Comparison of ENCODE assay signal across 1 cellular context in the genomic region with DNA sequence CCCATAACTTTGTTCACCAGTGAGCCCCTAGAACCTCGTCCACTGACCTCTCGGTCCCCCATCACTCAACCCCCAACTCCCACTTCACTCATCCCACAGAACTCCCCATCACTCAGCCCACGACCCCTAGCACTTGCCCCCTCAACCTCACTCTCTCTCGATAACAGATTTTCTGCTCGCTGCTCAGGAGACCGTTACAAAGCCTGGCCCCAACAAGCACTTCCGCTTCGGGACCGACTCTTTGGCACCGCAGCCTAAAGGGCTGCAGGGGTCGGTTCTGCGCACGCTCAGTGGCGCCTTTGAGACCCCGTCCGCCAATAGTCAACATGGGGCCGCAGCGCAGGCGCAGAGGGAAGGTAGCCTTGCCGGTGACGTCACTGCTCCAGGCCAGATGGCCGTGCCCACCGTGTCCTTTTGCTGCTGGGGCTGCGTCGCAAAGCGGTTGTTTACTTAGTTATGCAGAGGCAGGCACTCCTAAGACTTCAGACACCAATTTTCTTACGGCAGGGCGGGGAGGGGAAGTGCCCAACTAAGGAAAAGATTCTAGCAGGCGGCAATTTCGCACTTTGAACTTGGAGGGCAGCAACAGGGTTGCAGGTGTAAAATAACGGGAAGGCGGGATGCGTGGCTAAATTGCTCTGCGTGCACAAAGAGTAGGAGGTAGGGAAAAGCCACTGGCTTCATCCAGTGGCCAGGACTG.
TF ChIP-seq lines count a peak whose summit lies in the region.

A gene (minus strand): TSS at position 232 of the 700 bp plus-strand sequence. CDS start 1,380 bp downstream, outside the sequence.

TF ChIP-seq in K562, 482 proteins besides CTCF, POLR2A, EP300 and RAD21 (continued from another document and continues in another):
- TF ChIP-seq ETV6 (IDR thresholded peaks at IDR 0.05; ENCODE audit: borderline replicate concordance in 1 of 2, low read depth in 2 of 2, low read length in 1 of 2): no peak
- no peak for TF ChIP-seq ETV6 (CRISPR knock-in tag; IDR thresholded peaks at IDR 0.05; ENCODE audit: borderline replicate concordance)
- no peak for TF ChIP-seq YBX1 (IDR thresholded peaks at IDR 0.05)
- TF ChIP-seq, protein P1, sequence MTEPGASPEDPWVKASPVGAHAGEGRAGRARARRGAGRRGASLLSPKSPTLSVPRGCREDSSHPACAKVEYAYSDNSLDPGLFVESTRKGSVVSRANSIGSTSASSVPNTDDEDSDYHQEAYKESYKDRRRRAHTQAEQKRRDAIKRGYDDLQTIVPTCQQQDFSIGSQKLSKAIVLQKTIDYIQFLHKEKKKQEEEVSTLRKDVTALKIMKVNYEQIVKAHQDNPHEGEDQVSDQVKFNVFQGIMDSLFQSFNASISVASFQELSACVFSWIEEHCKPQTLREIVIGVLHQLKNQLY (CRISPR knock-in tag; conservative IDR thresholded peaks at IDR 0.05): no peak
- no peak for TF ChIP-seq C11orf30 (IDR thresholded peaks at IDR 0.05; ENCODE audit: low read depth)
- TF ChIP-seq MAZ (CRISPR knock-in tag; conservative IDR thresholded peaks at IDR 0.05 in 1 of 2, IDR thresholded peaks at IDR 0.05 in 1 of 2): no peak
- TF ChIP-seq NBN (IDR thresholded peaks at IDR 0.05; ENCODE audit: low read depth): 0 out of 2 replicates have a peak, but pooled peaks have one; percentile 36
- no peak for TF ChIP-seq HDAC6 (IDR thresholded peaks at IDR 0.05; ENCODE audit: low read depth, low read length)
- TF ChIP-seq LARP7 (IDR thresholded peaks at IDR 0.05): no peak
- peak; percentile 56; the same call in 1 of the 2 replicates for TF ChIP-seq CC2D1A (IDR thresholded peaks at IDR 0.05)
- TF ChIP-seq TAF9B (IDR thresholded peaks at IDR 0.05; ENCODE audit: partially characterized antibody): peak; percentile 23
- TF ChIP-seq CREB1 (IDR thresholded peaks at IDR 0.05): 0 out of 2 replicates have a peak, but pooled peaks have one; percentile 16
- peak; percentile 84 for TF ChIP-seq CREB1 (CRISPR knock-in tag; IDR thresholded peaks at IDR 0.05)
- TF ChIP-seq, protein P2, sequence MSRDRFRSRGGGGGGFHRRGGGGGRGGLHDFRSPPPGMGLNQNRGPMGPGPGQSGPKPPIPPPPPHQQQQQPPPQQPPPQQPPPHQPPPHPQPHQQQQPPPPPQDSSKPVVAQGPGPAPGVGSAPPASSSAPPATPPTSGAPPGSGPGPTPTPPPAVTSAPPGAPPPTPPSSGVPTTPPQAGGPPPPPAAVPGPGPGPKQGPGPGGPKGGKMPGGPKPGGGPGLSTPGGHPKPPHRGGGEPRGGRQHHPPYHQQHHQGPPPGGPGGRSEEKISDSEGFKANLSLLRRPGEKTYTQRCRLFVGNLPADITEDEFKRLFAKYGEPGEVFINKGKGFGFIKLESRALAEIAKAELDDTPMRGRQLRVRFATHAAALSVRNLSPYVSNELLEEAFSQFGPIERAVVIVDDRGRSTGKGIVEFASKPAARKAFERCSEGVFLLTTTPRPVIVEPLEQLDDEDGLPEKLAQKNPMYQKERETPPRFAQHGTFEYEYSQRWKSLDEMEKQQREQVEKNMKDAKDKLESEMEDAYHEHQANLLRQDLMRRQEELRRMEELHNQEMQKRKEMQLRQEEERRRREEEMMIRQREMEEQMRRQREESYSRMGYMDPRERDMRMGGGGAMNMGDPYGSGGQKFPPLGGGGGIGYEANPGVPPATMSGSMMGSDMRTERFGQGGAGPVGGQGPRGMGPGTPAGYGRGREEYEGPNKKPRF (IDR thresholded peaks at IDR 0.05; ENCODE audit: low read depth, low read length): no peak
- no peak for TF ChIP-seq MAFK (IDR thresholded peaks at IDR 0.05; ENCODE audit: low read length)
- no peak for TF ChIP-seq RBM17 (IDR thresholded peaks at IDR 0.05; ENCODE audit: borderline replicate concordance, low read depth, low read length)
- TF ChIP-seq, protein P3, sequence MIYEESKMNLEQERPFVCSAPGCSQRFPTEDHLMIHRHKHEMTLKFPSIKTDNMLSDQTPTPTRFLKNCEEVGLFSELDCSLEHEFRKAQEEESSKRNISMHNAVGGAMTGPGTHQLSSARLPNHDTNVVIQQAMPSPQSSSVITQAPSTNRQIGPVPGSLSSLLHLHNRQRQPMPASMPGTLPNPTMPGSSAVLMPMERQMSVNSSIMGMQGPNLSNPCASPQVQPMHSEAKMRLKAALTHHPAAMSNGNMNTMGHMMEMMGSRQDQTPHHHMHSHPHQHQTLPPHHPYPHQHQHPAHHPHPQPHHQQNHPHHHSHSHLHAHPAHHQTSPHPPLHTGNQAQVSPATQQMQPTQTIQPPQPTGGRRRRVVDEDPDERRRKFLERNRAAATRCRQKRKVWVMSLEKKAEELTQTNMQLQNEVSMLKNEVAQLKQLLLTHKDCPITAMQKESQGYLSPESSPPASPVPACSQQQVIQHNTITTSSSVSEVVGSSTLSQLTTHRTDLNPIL (CRISPR knock-in tag; IDR thresholded peaks at IDR 0.05): no peak
- TF ChIP-seq CREM (IDR thresholded peaks at IDR 0.05; ENCODE audit: low read depth): peak; percentile 94
- TF ChIP-seq, protein P4, sequence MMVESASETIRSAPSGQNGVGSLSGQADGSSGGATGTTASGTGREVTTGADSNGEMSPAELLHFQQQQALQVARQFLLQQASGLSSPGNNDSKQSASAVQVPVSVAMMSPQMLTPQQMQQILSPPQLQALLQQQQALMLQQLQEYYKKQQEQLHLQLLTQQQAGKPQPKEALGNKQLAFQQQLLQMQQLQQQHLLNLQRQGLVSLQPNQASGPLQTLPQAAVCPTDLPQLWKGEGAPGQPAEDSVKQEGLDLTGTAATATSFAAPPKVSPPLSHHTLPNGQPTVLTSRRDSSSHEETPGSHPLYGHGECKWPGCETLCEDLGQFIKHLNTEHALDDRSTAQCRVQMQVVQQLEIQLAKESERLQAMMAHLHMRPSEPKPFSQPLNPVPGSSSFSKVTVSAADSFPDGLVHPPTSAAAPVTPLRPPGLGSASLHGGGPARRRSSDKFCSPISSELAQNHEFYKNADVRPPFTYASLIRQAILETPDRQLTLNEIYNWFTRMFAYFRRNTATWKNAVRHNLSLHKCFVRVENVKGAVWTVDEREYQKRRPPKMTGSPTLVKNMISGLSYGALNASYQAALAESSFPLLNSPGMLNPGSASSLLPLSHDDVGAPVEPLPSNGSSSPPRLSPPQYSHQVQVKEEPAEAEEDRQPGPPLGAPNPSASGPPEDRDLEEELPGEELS (CRISPR knock-in tag; IDR thresholded peaks at IDR 0.05; ENCODE audit: borderline replicate concordance): no peak
- 0 out of 2 replicates have a peak, but pooled peaks have one; percentile 40 for TF ChIP-seq DPF2 (IDR thresholded peaks at IDR 0.05)
- TF ChIP-seq SMARCC2 (IDR thresholded peaks at IDR 0.05; ENCODE audit: low read depth): no peak
- TF ChIP-seq MTA3 (IDR thresholded peaks at IDR 0.05; ENCODE audit: borderline replicate concordance): peak; percentile 10; the same call in 1 of the 2 replicates
- TF ChIP-seq POLR3A (IDR thresholded peaks at IDR 0.05; ENCODE audit: borderline replicate concordance, extremely low read depth, insufficient read depth, insufficient read length): no peak
- TF ChIP-seq, protein P5, sequence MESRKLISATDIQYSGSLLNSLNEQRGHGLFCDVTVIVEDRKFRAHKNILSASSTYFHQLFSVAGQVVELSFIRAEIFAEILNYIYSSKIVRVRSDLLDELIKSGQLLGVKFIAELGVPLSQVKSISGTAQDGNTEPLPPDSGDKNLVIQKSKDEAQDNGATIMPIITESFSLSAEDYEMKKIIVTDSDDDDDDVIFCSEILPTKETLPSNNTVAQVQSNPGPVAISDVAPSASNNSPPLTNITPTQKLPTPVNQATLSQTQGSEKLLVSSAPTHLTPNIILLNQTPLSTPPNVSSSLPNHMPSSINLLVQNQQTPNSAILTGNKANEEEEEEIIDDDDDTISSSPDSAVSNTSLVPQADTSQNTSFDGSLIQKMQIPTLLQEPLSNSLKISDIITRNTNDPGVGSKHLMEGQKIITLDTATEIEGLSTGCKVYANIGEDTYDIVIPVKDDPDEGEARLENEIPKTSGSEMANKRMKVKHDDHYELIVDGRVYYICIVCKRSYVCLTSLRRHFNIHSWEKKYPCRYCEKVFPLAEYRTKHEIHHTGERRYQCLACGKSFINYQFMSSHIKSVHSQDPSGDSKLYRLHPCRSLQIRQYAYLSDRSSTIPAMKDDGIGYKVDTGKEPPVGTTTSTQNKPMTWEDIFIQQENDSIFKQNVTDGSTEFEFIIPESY (CRISPR knock-in tag; IDR thresholded peaks at IDR 0.05): no peak
- peak; percentile 72 for TF ChIP-seq ETV5 (CRISPR knock-in tag; IDR thresholded peaks at IDR 0.05; ENCODE audit: low read depth)
- TF ChIP-seq, protein P6, sequence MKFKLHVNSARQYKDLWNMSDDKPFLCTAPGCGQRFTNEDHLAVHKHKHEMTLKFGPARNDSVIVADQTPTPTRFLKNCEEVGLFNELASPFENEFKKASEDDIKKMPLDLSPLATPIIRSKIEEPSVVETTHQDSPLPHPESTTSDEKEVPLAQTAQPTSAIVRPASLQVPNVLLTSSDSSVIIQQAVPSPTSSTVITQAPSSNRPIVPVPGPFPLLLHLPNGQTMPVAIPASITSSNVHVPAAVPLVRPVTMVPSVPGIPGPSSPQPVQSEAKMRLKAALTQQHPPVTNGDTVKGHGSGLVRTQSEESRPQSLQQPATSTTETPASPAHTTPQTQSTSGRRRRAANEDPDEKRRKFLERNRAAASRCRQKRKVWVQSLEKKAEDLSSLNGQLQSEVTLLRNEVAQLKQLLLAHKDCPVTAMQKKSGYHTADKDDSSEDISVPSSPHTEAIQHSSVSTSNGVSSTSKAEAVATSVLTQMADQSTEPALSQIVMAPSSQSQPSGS (CRISPR knock-in tag; IDR thresholded peaks at IDR 0.05): peak; percentile 71; the same call in 1 of the 2 replicates
- TF ChIP-seq NCOR1 (IDR thresholded peaks at IDR 0.05): no peak
- no peak for TF ChIP-seq BMI1 (IDR thresholded peaks at IDR 0.05; ENCODE audit: low read length)
- TF ChIP-seq, protein P7, sequence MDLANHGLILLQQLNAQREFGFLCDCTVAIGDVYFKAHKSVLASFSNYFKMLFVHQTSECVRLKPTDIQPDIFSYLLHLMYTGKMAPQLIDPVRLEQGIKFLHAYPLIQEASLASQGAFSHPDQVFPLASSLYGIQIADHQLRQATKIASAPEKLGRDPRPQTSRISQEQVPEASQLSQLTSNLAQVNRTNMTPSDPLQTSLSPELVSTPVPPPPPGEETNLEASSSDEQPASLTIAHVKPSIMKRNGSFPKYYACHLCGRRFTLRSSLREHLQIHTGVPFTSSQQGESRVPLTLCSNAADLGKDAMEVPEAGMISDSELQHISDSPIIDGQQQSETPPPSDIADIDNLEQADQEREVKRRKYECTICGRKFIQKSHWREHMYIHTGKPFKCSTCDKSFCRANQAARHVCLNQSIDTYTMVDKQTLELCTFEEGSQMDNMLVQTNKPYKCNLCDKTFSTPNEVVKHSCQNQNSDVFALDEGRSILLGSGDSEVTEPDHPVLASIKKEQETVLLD (IDR thresholded peaks at IDR 0.05): peak; percentile 95
- TF ChIP-seq ZNF197 (CRISPR knock-in tag; IDR thresholded peaks at IDR 0.05; ENCODE audit: low read depth): no peak
- TF ChIP-seq ZNF232 (CRISPR knock-in tag; IDR thresholded peaks at IDR 0.05): no peak
- TF ChIP-seq POLR2AphosphoS5 (IDR thresholded peaks at IDR 0.05; ENCODE audit: control insufficient read depth, insufficient read depth, low read depth, low read length): peak; percentile 71
- peak; percentile 50; the same call in 1 of the 2 replicates for TF ChIP-seq PML (IDR thresholded peaks at IDR 0.05; ENCODE audit: low read length)
- TF ChIP-seq ZNF324 (CRISPR knock-in tag; IDR thresholded peaks at IDR 0.05): no peak
- peak; percentile 88; the same call in 1 of the 2 replicates for TF ChIP-seq ZNF3 (CRISPR knock-in tag; IDR thresholded peaks at IDR 0.05)
- peak; percentile 94 to 97 for TF ChIP-seq FOXK2 (conservative IDR thresholded peaks at IDR 0.05 in 1 of 2, IDR thresholded peaks at IDR 0.05 in 1 of 2; ENCODE audit: low read depth in 2 of 2)
- TF ChIP-seq CSDE1 (IDR thresholded peaks at IDR 0.05): no peak
- TF ChIP-seq, protein P8, sequence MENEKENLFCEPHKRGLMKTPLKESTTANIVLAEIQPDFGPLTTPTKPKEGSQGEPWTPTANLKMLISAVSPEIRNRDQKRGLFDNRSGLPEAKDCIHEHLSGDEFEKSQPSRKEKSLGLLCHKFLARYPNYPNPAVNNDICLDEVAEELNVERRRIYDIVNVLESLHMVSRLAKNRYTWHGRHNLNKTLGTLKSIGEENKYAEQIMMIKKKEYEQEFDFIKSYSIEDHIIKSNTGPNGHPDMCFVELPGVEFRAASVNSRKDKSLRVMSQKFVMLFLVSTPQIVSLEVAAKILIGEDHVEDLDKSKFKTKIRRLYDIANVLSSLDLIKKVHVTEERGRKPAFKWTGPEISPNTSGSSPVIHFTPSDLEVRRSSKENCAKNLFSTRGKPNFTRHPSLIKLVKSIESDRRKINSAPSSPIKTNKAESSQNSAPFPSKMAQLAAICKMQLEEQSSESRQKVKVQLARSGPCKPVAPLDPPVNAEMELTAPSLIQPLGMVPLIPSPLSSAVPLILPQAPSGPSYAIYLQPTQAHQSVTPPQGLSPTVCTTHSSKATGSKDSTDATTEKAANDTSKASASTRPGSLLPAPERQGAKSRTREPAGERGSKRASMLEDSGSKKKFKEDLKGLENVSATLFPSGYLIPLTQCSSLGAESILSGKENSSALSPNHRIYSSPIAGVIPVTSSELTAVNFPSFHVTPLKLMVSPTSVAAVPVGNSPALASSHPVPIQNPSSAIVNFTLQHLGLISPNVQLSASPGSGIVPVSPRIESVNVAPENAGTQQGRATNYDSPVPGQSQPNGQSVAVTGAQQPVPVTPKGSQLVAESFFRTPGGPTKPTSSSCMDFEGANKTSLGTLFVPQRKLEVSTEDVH (IDR thresholded peaks at IDR 0.05; ENCODE audit: low read depth, partially characterized antibody): peak; percentile 71
- TF ChIP-seq POLR2AphosphoS2 (IDR thresholded peaks at IDR 0.05; ENCODE audit: low read length): no peak
- TF ChIP-seq LEF1 (IDR thresholded peaks at IDR 0.05): no peak
- TF ChIP-seq SNRNP70 (optimal IDR thresholded peaks at IDR 0.05; ENCODE audit: low read depth, low read length): no peak
- no peak for TF ChIP-seq MEF2D (tag; conservative IDR thresholded peaks at IDR 0.05; ENCODE audit: low read depth)
- TF ChIP-seq POLR2G (IDR thresholded peaks at IDR 0.05; ENCODE audit: low read depth, low read length): peak; percentile 79
- TF ChIP-seq, protein P9, sequence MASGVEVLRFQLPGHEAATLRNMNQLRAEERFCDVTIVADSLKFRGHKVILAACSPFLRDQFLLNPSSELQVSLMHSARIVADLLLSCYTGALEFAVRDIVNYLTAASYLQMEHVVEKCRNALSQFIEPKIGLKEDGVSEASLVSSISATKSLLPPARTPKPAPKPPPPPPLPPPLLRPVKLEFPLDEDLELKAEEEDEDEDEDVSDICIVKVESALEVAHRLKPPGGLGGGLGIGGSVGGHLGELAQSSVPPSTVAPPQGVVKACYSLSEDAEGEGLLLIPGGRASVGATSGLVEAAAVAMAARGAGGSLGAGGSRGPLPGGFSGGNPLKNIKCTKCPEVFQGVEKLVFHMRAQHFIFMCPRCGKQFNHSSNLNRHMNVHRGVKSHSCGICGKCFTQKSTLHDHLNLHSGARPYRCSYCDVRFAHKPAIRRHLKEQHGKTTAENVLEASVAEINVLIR (CRISPR knock-in tag; IDR thresholded peaks at IDR 0.05): no peak; the same call in 1 of the 2 replicates
- no peak for TF ChIP-seq HNRNPH1 (optimal IDR thresholded peaks at IDR 0.05; ENCODE audit: low read depth, low read length)
- 0 out of 2 replicates have a peak, but pooled peaks have one; percentile 33 for TF ChIP-seq NR2C2 (CRISPR knock-in tag; IDR thresholded peaks at IDR 0.05)
- TF ChIP-seq NR2C2 (tag; IDR thresholded peaks at IDR 0.05): peak; percentile 53; the same call in 1 of the 2 replicates
- no peak for TF ChIP-seq HMG20A (CRISPR knock-in tag; conservative IDR thresholded peaks at IDR 0.05)
- no peak for TF ChIP-seq ZSCAN29 (IDR thresholded peaks at IDR 0.05)
- TF ChIP-seq ZNF444 (CRISPR knock-in tag; IDR thresholded peaks at IDR 0.05): no peak
- TF ChIP-seq SNIP1 (IDR thresholded peaks at IDR 0.05; ENCODE audit: low read depth): no peak
- no peak for TF ChIP-seq SMAD2 (IDR thresholded peaks at IDR 0.05; ENCODE audit: low read depth, low read length)
